In genomic region chr15:82063055-82063454, GRCh38 we compare ENCODE assay signal across 19 cellular contexts. TPM values are rescaled to one million over a fixed set of nuclear protein-coding genes. Genes with fewer than 3 reads are reported as not detected.
A peak's percentile ranks its signal among the peaks of the same experiment; 100 is the strongest.
DNase-seq lines count a peak whose midpoint lies in the region; ATAC-seq and TF ChIP-seq lines count a peak whose summit lies in the region.
"Had no signal": no experiment of that assay in that cellular context is flagged by ENCODE, and none has a peak within 500 bp of the region (broad histone marks: within the 10 kb centered on the region; RNA-seq: fewer than 3 reads in every experiment).

No MANE protein-coding gene starts in this region.

- H3K9me3 ChIP-seq in parathyroid adenoma (ENCODE audit: control insufficient read depth, low read length): no peaks in the 10 kb centered on the region
- peaks cover 2% of the 10 kb centered on the region; the same call in 1 of the 2 replicates for H3K9me3 ChIP-seq in MG63
- H3K9me3 ChIP-seq: heart right ventricle had no signal

- no peak overlapping the region for H3K27ac ChIP-seq in parathyroid adenoma
- H3K27ac ChIP-seq: heart right ventricle, WERI-Rb-1 had no signal

- H3K79me2 ChIP-seq in parathyroid adenoma: no peaks in the 10 kb centered on the region

- H3K4me1 ChIP-seq in parathyroid adenoma: no peaks in the 10 kb centered on the region

- DNase-seq in DMS53 (lab: John Stamatoyannopoulos, UW) (peak; percentile 61), DMS53 treated with DMSO at 0.1 percent for 48 hours (lab: John Stamatoyannopoulos, UW; ENCODE audit: unreplicated experiment) (no peak), NCI-H146 treated with DMSO at 0.1 percent for 48 hours (lab: John Stamatoyannopoulos, UW; ENCODE audit: unreplicated experiment) (peak; percentile 10), epithelial cell of esophagus (ENCODE audit: low read depth) (peak; percentile 9), MG63 (no peak)
- DNase-seq in activated T-cell treated with anti-CD3 and anti-CD28 coated beads, Interleukin-2, amount 50 U/mL, for 1 hour: no peak
- DNase-seq: 8988T; activated CD8-positive, alpha-beta T cell treated with anti-CD3 and anti-CD28 coated beads, Interleukin-2, amount 10 ng/mL, durations not matched to agents 7 days and 5 days; caudate nucleus; effector CD4-positive, alpha-beta T cell; heart right ventricle; KBM-7; NCI-H1105 treated with DMSO at 0.1 percent for 48 hours; NK-92 treated with Interleukin-12 subunit alpha and Interleukin-12 subunit beta, amount 100 ng/mL, for 24 hours; posterior cingulate gyrus; WERI-Rb-1 had no signal

- no peak for TF ChIP-seq CTCF in epithelial cell of esophagus (IDR thresholded peaks at IDR 0.05; ENCODE audit: insufficient read depth, low read depth, low read length, missing control alignments)
- no peak for TF ChIP-seq CTCF in parathyroid adenoma (IDR thresholded peaks at IDR 0.05)

- H3K4me2 ChIP-seq in parathyroid adenoma (ENCODE audit: low read length): peak overlapping the region; percentile 31

- H3K36me3 ChIP-seq in parathyroid adenoma (ENCODE audit: control insufficient read depth, insufficient read depth, low read length) (no peaks in the 10 kb centered on the region), MG63 (no peaks in the 10 kb centered on the region)
- H3K36me3 ChIP-seq: heart right ventricle, WERI-Rb-1 had no signal

- H3K27me3 ChIP-seq in parathyroid adenoma (ENCODE audit: control insufficient read depth, insufficient read depth, low read length) (no peaks in the 10 kb centered on the region), MG63 (peaks cover 11% of the 10 kb centered on the region)

- H2AFZ ChIP-seq in parathyroid adenoma: no peak overlapping the region

- H3K4me3 ChIP-seq in epithelial cell of esophagus (ENCODE audit: low read length) (no peak overlapping the region), parathyroid adenoma (ENCODE audit: low read depth, low read length) (no peak overlapping the region), MG63 (no peak overlapping the region)
- H3K4me3 ChIP-seq: heart right ventricle had no signal

- no peak for ATAC-seq in HG02571 (IDR thresholded peaks at IDR 0.05; ENCODE audit: unreplicated experiment)
- ATAC-seq: activated CD8-positive, alpha-beta T cell treated with anti-CD3 and anti-CD28 coated beads, Interleukin-2, amount 10 ng/mL, durations not matched to agents 7 days and 5 days; heart right ventricle; left lobe of liver had no signal

- no peak overlapping the region for H3K9ac ChIP-seq in parathyroid adenoma

RNA-seq across cellular contexts. Expression of gene MEX3B, which starts 17.2 kb away (rescaled TPM):
- total RNA-seq in MG63 (2014; rRNA removed; shearing (Covaris generic); ENCODE audit: low replicate concordance): 4.0 and 6.2 TPM in 2 replicates

Comparison
In these comparisons a context has a peak if more than half of its experiments do, and no peak if none do; other contexts are left out.
1. DNase-seq: peak in DMS53 (single experiment), NCI-H146 treated with DMSO at 0.1 percent for 48 hours (single experiment) and epithelial cell of esophagus (single experiment); none in DMS53 treated with DMSO at 0.1 percent for 48 hours (single experiment), activated T-cell treated with anti-CD3 and anti-CD28 coated beads, Interleukin-2, amount 50 U/mL, for 1 hour (single experiment) and MG63 (single experiment).